24 cellular contexts compared by ENCODE assay signal in the genomic region with DNA sequence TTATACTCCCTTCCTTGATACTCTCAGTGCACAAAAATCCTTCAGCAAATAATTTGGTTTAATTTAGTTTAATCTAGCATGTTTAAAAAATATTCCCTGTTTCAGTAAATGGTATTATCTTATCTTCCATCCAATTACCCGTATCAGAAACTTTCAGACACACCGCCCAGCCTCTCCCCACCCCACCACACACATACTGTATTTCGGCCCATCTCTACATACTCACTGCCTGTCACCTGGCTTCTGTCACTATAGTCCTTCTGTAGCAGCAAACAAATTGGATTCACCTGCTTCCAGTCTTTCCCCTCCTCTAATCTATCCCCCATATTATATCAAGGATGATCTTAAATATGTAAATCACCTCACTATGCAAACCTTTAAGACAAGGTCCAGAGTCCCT.
"Had no signal": no experiment of that assay in that cellular context is flagged by ENCODE, and none has a peak within 500 bp of the region (broad histone marks: within the 10 kb centered on the region; RNA-seq: fewer than 3 reads in every experiment).

No MANE protein-coding gene starts in this region.

- H3K27me3 ChIP-seq: colonic mucosa, dorsolateral prefrontal cortex, esophagus muscularis mucosa, esophagus squamous epithelium, foreskin keratinocyte, gastrocnemius medialis, gastroesophageal sphincter, heart left ventricle, heart right ventricle had no signal

- H3K36me3 ChIP-seq: colonic mucosa, esophagus muscularis mucosa, esophagus squamous epithelium, gastrocnemius medialis, gastroesophageal sphincter, heart left ventricle, heart right ventricle had no signal

- H3K27ac ChIP-seq: colonic mucosa, coronary artery, dorsolateral prefrontal cortex, epithelial cell of prostate, esophagus muscularis mucosa, esophagus squamous epithelium, foreskin keratinocyte, gastrocnemius medialis, gastroesophageal sphincter, heart left ventricle, heart right ventricle had no signal

- H3K4me1 ChIP-seq: colonic mucosa, foreskin keratinocyte, gastrocnemius medialis had no signal

- ATAC-seq: effector memory CD8-positive, alpha-beta T cell; esophagus mucosa; foreskin keratinocyte; gastrocnemius medialis; gastroesophageal sphincter; heart left ventricle; heart right ventricle had no signal

- DNase-seq: colonic mucosa; cortex of kidney; dermis blood vessel endothelial cell; dorsolateral prefrontal cortex; effector CD4-positive, alpha-beta T cell; effector CD8-positive, alpha-beta T cell; effector memory CD4-positive, alpha-beta T cell; effector memory CD8-positive, alpha-beta T cell; endodermal cell; erythroblast; esophagus squamous epithelium; foreskin fibroblast; foreskin keratinocyte; foreskin melanocyte; gastrocnemius medialis; glutamatergic neuron; head of caudate nucleus; heart left ventricle; heart right ventricle had no signal

- H3K4me3 ChIP-seq: colonic mucosa, coronary artery, dorsolateral prefrontal cortex, esophagus muscularis mucosa, esophagus squamous epithelium, gastrocnemius medialis, gastroesophageal sphincter, heart left ventricle, heart right ventricle had no signal

- H3K9me3 ChIP-seq: colonic mucosa, esophagus muscularis mucosa, esophagus squamous epithelium, gastrocnemius medialis, gastroesophageal sphincter, heart left ventricle, heart right ventricle had no signal
